ENCODE assay signal across 17 cellular contexts in the genomic region with DNA sequence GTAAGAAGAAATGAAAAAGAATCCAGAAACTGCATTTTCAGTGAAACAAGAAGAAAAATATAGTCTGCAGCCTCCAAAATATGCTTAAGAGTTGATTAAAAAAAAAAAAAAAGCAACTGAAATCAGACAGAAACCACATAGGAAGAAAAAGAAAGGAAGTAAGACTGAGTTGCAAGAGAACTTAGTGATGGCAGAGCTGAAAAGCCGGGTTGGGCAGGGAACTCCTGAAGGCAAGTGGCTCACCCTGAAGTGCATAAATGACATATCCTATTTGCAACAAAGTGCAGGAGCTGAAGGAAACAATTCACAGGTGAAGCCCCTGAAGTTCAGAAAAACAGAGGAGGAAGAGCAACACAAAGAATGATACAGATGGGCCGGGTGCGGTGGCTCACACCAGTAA.
DNase-seq lines count a peak whose midpoint lies in the region; ATAC-seq and TF ChIP-seq lines count a peak whose summit lies in the region.
"Had no signal": no experiment of that assay in that cellular context is flagged by ENCODE, and none has a peak within 500 bp of the region (broad histone marks: within the 10 kb centered on the region; RNA-seq: fewer than 3 reads in every experiment).

No MANE protein-coding gene starts in this region.

- no peak for TF ChIP-seq CTCF in GM10248 (IDR thresholded peaks at IDR 0.05; ENCODE audit: control extremely low read depth, extremely low read depth, low read depth, missing control alignments)
- TF ChIP-seq CTCF in Loucy (conservative IDR thresholded peaks at IDR 0.05; ENCODE audit: low read length), result no peak

- no peaks in the 10 kb centered on the region for H4K20me1 ChIP-seq in Loucy (ENCODE audit: insufficient read depth, low read length, poor library complexity, severe bottlenecking)

- H3K36me3 Mint-ChIP-seq in activated CD8-positive, alpha-beta T cell treated with anti-CD3 and anti-CD28 coated beads, Interleukin-2, amount 10 ng/mL, durations not matched to agents 7 days and 5 days (ENCODE audit: low read depth), result no peaks in the 10 kb centered on the region
- H3K36me3 Mint-ChIP-seq: stimulated activated effector memory CD8-positive, alpha-beta T cell treated with anti-CD3 and anti-CD28 coated beads, Interleukin-12 subunit alpha, Interleukin-12 subunit beta, amount 100 ng/mL, for 72 hours had no signal

- ATAC-seq in GM19397 (IDR thresholded peaks at IDR 0.05; ENCODE audit: unreplicated experiment) (peak; percentile 68), GM18858 (IDR thresholded peaks at IDR 0.05; ENCODE audit: unreplicated experiment) (no peak), GM19467 (IDR thresholded peaks at IDR 0.05; ENCODE audit: unreplicated experiment) (no peak)
- peak; percentile 51 for ATAC-seq in activated CD8-positive, alpha-beta T cell treated with anti-CD3 and anti-CD28 coated beads, Interleukin-2, amount 10 ng/mL, durations not matched to agents 7 days and 5 days
- ATAC-seq: activated CD4-positive, CD25-positive, alpha-beta regulatory T cell treated with anti-CD3 and anti-CD28 coated beads, Interleukin-2, amount 50 U/mL, for 24 hours; esophagus mucosa; heart right ventricle; stimulated activated effector memory CD8-positive, alpha-beta T cell treated with anti-CD3 and anti-CD28 coated beads, Interleukin-12 subunit alpha, Interleukin-12 subunit beta, amount 100 ng/mL, for 72 hours had no signal

- H3K27me3 Mint-ChIP-seq in activated CD8-positive, alpha-beta T cell treated with anti-CD3 and anti-CD28 coated beads, Interleukin-2, amount 10 ng/mL, durations not matched to agents 7 days and 5 days (ENCODE audit: low read depth), result peaks cover 7% of the 10 kb centered on the region

- H3K79me2 ChIP-seq in Loucy (ENCODE audit: insufficient read depth, low read length), result no peaks in the 10 kb centered on the region

- peak overlapping the region; percentile 33 for H3K4me3 ChIP-seq in Loucy (ENCODE audit: low read length, poor library complexity, severe bottlenecking)
- H3K4me3 ChIP-seq: heart right ventricle, SK-N-MC had no signal

- H3K9ac ChIP-seq in Loucy (ENCODE audit: low read depth, low read length, poor library complexity, severe bottlenecking), result peak overlapping the region; percentile 54
- H3K9ac ChIP-seq: KMS-11 had no signal

- no peaks in the 10 kb centered on the region for H3K36me3 ChIP-seq in Loucy (ENCODE audit: insufficient read depth, low read length)
- H3K36me3 ChIP-seq: heart right ventricle had no signal

- H3F3A ChIP-seq in Loucy (ENCODE audit: low read depth), result no peaks in the 10 kb centered on the region

- H3K9me3 Mint-ChIP-seq in activated CD8-positive, alpha-beta T cell treated with anti-CD3 and anti-CD28 coated beads, Interleukin-2, amount 10 ng/mL, durations not matched to agents 7 days and 5 days (ENCODE audit: insufficient read depth), result no peaks in the 10 kb centered on the region
- H3K9me3 Mint-ChIP-seq: stimulated activated effector memory CD8-positive, alpha-beta T cell treated with anti-CD3 and anti-CD28 coated beads, Interleukin-12 subunit alpha, Interleukin-12 subunit beta, amount 100 ng/mL, for 72 hours had no signal

- CTCF ChIA-PET in GM10248 (lab: Yijun Ruan, JAX), result no interaction called here
- CTCF ChIA-PET in activated CD8-positive, alpha-beta T cell treated with anti-CD3 and anti-CD28 coated beads, Interleukin-2, amount 10 ng/mL, durations not matched to agents 7 days and 5 days (lab: Charles Lee), result interaction anchor here (0.6 kb wide), 1 partner anchor 111 kb away, joined by 3 read pairs; no protein-coding TSS in a partner anchor

- POLR2A ChIA-PET in GM10248 (lab: Yijun Ruan, JAX), result no interaction called here
- POLR2A ChIA-PET in activated CD8-positive, alpha-beta T cell treated with anti-CD3 and anti-CD28 coated beads, Interleukin-2, amount 10 ng/mL, durations not matched to agents 7 days and 5 days (lab: Charles Lee), result no interaction called here

- peak overlapping the region; percentile 73 for H3K4me2 ChIP-seq in Loucy (ENCODE audit: low read depth, low read length, poor library complexity, severe bottlenecking)
- H3K4me2 ChIP-seq: KMS-11 had no signal

- peak; percentile 43 for DNase-seq in GM10248 (ENCODE audit: extremely low spot score)
- DNase-seq in activated CD8-positive, alpha-beta T cell treated with anti-CD3 and anti-CD28 coated beads, Interleukin-2, amount 10 ng/mL, durations not matched to agents 7 days and 5 days, result no peak
- no peak for DNase-seq in T-helper 9 cell
- DNase-seq in UCSD-AML1 (lab: John Stamatoyannopoulos, UW; ENCODE audit: unreplicated experiment), result no peak
- DNase-seq: aorta, cortex of kidney, heart right ventricle, NCI-H2081 treated with DMSO at 0.1 percent for 48 hours had no signal

- peak overlapping the region; percentile 94 for H2AFZ ChIP-seq in Loucy (ENCODE audit: low read length)

- H3K9me2 ChIP-seq in Loucy (replicated peaks; ENCODE audit: low read depth, low read length), result no peaks in the 10 kb centered on the region

- H3K27me3 ChIP-seq in Loucy (ENCODE audit: insufficient read depth, low read length, poor library complexity, severe bottlenecking), result no peaks in the 10 kb centered on the region

- peak overlapping the region; percentile 75 for H3K27ac Mint-ChIP-seq in activated CD8-positive, alpha-beta T cell treated with anti-CD3 and anti-CD28 coated beads, Interleukin-2, amount 10 ng/mL, durations not matched to agents 7 days and 5 days
- H3K27ac Mint-ChIP-seq: stimulated activated effector memory CD8-positive, alpha-beta T cell treated with anti-CD3 and anti-CD28 coated beads, Interleukin-12 subunit alpha, Interleukin-12 subunit beta, amount 100 ng/mL, for 72 hours had no signal

- peaks cover 9% of the 10 kb centered on the region for H3K4me1 Mint-ChIP-seq in activated CD8-positive, alpha-beta T cell treated with anti-CD3 and anti-CD28 coated beads, Interleukin-2, amount 10 ng/mL, durations not matched to agents 7 days and 5 days (ENCODE audit: low read depth)
- H3K4me1 Mint-ChIP-seq: stimulated activated effector memory CD8-positive, alpha-beta T cell treated with anti-CD3 and anti-CD28 coated beads, Interleukin-12 subunit alpha, Interleukin-12 subunit beta, amount 100 ng/mL, for 72 hours had no signal

- H3K9me3 ChIP-seq in Loucy (ENCODE audit: insufficient read depth, low read depth, low read length), result no peaks in the 10 kb centered on the region
- H3K9me3 ChIP-seq: heart right ventricle had no signal

- H3K4me3 Mint-ChIP-seq in activated CD8-positive, alpha-beta T cell treated with anti-CD3 and anti-CD28 coated beads, Interleukin-2, amount 10 ng/mL, durations not matched to agents 7 days and 5 days, result no peak overlapping the region
- H3K4me3 Mint-ChIP-seq: stimulated activated effector memory CD8-positive, alpha-beta T cell treated with anti-CD3 and anti-CD28 coated beads, Interleukin-12 subunit alpha, Interleukin-12 subunit beta, amount 100 ng/mL, for 72 hours had no signal

- H3K4me1 ChIP-seq in Loucy (ENCODE audit: insufficient read depth, low read length, poor library complexity, severe bottlenecking), result peaks cover 9% of the 10 kb centered on the region

Comparison
In these comparisons a context has a peak if more than half of its experiments do, and no peak if none do; other contexts are left out.
1. ATAC-seq: peak in GM19397 (single experiment) and activated CD8-positive, alpha-beta T cell treated with anti-CD3 and anti-CD28 coated beads, Interleukin-2, amount 10 ng/mL, durations not matched to agents 7 days and 5 days (single experiment); none in GM18858 (single experiment) and GM19467 (single experiment).